ENCODE assay signal across 1 cellular context in the genomic region with DNA sequence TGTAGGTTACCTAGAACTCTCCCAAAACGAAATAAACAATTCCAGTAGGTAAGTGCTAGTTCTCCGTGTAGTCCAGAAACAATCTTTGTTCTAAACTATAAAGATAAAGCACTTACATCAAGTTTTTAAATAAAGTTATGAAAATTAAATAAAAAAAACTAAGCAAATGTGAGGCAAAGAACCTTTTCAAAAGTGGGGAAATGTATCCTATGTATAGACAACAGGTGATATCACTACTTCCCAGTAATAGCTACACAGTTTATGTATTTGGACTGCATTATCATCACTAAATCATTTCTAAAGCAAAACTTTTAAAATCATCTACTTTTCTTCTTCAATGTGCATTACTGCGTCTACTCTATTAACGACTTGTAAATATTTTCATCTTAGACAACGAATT.
TF ChIP-seq lines count a peak whose summit lies in the region.

No MANE protein-coding gene starts in this region.

TF ChIP-seq in H1, 55 proteins besides CTCF, POLR2A, EP300 and RAD21:
- TF ChIP-seq POLR2AphosphoS5 (IDR thresholded peaks at IDR 0.05; ENCODE audit: low read depth, low read length) (no peak), RFX5 (IDR thresholded peaks at IDR 0.05; ENCODE audit: borderline replicate concordance, low read depth, low read length) (no peak), CHD2 (IDR thresholded peaks at IDR 0.05; ENCODE audit: low read length) (no peak), SP2 (IDR thresholded peaks at IDR 0.05; ENCODE audit: low read length) (no peak), NANOG (IDR thresholded peaks at IDR 0.05; ENCODE audit: insufficient read depth, low read depth, low read length, poor library complexity, severe bottlenecking) (no peak), MAFK (IDR thresholded peaks at IDR 0.05; ENCODE audit: low read depth, low read length) (no peak), RXRA (IDR thresholded peaks at IDR 0.05; ENCODE audit: insufficient read depth, low read depth, low read length) (no peak), EZH2 (IDR thresholded peaks at IDR 0.05; ENCODE audit: low read depth, low read length, severe bottlenecking) (no peak), JUND (IDR thresholded peaks at IDR 0.05; ENCODE audit: low read length) (no peak), BRCA1 (IDR thresholded peaks at IDR 0.05; ENCODE audit: low read depth, low read length) (no peak), RNF2 (IDR thresholded peaks at IDR 0.05; ENCODE audit: borderline replicate concordance, low read depth, low read length, missing control alignments, poor library complexity, severe bottlenecking) (no peak), YY1 (IDR thresholded peaks at IDR 0.05; ENCODE audit: low read depth, low read length) (no peak), BCL11A (IDR thresholded peaks at IDR 0.05; ENCODE audit: low read depth in 2 of 2, low read length in 2 of 2) (no peak), TAF1 (IDR thresholded peaks at IDR 0.05; ENCODE audit: low read depth, low read length) (no peak), SRF (IDR thresholded peaks at IDR 0.05; ENCODE audit: low read depth, low read length) (no peak), CBX5 (IDR thresholded peaks at IDR 0.05; ENCODE audit: low read depth, low read length) (no peak)
- TF ChIP-seq, protein P1, sequence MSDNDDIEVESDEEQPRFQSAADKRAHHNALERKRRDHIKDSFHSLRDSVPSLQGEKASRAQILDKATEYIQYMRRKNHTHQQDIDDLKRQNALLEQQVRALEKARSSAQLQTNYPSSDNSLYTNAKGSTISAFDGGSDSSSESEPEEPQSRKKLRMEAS (IDR thresholded peaks at IDR 0.05): no peak
